ENCODE assay signal across 8 cellular contexts in the genomic region with DNA sequence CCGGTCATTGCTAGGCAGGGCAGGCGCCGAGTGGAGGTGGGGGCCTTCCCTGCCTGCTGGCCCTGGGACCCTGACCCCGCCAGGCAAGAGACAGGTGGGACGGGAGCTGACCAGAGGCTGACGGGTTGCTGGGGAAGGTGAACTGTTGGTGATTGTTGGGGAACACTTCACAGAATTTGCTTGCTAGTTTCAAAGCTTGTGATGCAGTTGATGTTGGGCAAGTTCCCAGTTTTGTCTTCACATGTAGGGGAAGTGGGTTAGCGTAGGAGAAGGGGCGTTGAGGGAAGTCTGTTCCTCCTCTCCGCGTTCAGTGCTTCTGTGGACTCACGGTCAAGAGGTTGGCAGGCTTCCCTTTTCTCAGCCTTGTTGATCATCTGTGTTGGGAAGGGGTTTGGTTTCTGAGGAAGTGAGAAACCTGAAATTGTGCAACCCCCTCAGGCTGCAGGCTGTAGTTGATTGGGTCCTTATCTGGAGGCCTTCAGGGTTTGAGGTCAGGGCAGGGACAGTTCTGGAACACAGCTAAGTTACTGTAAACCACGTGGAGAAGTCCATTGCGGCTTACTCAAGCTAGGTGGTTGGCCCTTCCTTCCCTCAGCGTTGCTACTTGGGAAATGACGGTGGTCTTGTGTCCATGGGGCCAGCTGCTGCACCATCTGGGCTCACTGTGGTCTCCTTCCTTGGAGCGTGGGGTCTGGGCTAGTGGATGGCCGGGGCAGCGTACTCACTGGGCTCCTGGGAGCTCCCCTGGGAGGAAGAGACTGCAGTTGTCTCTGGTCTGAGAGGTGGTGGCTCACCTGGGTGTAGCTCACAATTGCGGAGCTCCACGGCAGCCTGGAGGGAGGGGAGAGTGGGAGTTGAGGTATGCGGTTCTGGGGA. TPM values are rescaled to one million over a fixed set of nuclear protein-coding genes. Genes with fewer than 3 reads are reported as not detected.
A peak's percentile ranks its signal among the peaks of the same experiment; 100 is the strongest.
DNase-seq lines count a peak whose midpoint lies in the region; ATAC-seq and TF ChIP-seq lines count a peak whose summit lies in the region.

No MANE protein-coding gene starts in this region.

- 60% methylated on average over 21 of the region's 21 CpGs for WGBS in right cardiac atrium
- 49 to 69% methylated on average over 21 of the region's 21 CpGs for WGBS in sigmoid colon, 2 donors

- peaks cover 44% of the 10 kb centered on the region for H3K4me1 Mint-ChIP-seq in GM23338
- H3K4me1 Mint-ChIP-seq in activated naive CD8-positive, alpha-beta T cell treated with anti-CD3 and anti-CD28 coated beads, Interleukin-2, amount 10 ng/mL, durations not matched to agents 7 days and 5 days = peaks cover 64% of the 10 kb centered on the region

- POLR2A ChIA-PET in activated naive CD8-positive, alpha-beta T cell treated with anti-CD3 and anti-CD28 coated beads, Interleukin-2, amount 10 ng/mL, durations not matched to agents 7 days and 5 days (lab: Charles Lee) = interaction anchor here (0.7 to 3.7 kb wide), 4 partner anchors 16 to 93 kb away, joined by 3 to 18 read pairs (median 5); a partner anchor contains a TSS

- peak; percentile 43 for DNase-seq in DMS 273 treated with DMSO at 0.1 percent for 48 hours (lab: John Stamatoyannopoulos, UW)
- DNase-seq in GM23338 (ENCODE audit: low spot score) = no peak
- DNase-seq in NOMO-1 treated with DMSO at 0.1 percent for 48 hours (lab: John Stamatoyannopoulos, UW; ENCODE audit: unreplicated experiment) = peak; percentile 100
- no peak for DNase-seq in activated naive CD8-positive, alpha-beta T cell treated with anti-CD3 and anti-CD28 coated beads, Interleukin-2, amount 10 ng/mL, durations not matched to agents 7 days and 5 days
- peak; percentile 72 to 80 (median 74) for DNase-seq in right cardiac atrium
- peak; percentile 89 for DNase-seq in sigmoid colon
- DNase-seq in NCI-H510A (lab: John Stamatoyannopoulos, UW) = no peak
- no peak for DNase-seq in GM19238 (ENCODE audit: insufficient read length, low spot score)

- peaks cover 24% of the 10 kb centered on the region for H3K4me1 ChIP-seq in GM23338 (ENCODE audit: insufficient read depth)
- peaks cover 20% of the 10 kb centered on the region for H3K4me1 ChIP-seq in right cardiac atrium (ENCODE audit: control insufficient read depth, insufficient read depth, low read length)
- peaks cover 0 to 72% (median 58%) of the 10 kb centered on the region in 4 donors for H3K4me1 ChIP-seq in sigmoid colon

- H3K27ac ChIP-seq in GM23338 (ENCODE audit: low read depth) (peak overlapping the region; percentile 94), right cardiac atrium (ENCODE audit: low read length) (peak overlapping the region; percentile 57), sigmoid colon (peak overlapping the region; percentile 65 to 76 (median 76))

- peak in 2 of 4 donors; percentile 28 to 68 for TF ChIP-seq EP300 in sigmoid colon (IDR thresholded peaks at IDR 0.05)

- no peaks in the 10 kb centered on the region for H3K9me2 ChIP-seq in GM23338 (ENCODE audit: insufficient read depth)

- peaks cover 1% of the 10 kb centered on the region; the same call in 1 of the 3 replicates for H3K9me3 Mint-ChIP-seq in GM23338
- H3K9me3 Mint-ChIP-seq in activated naive CD8-positive, alpha-beta T cell treated with anti-CD3 and anti-CD28 coated beads, Interleukin-2, amount 10 ng/mL, durations not matched to agents 7 days and 5 days = no peaks in the 10 kb centered on the region

- H3K36me3 Mint-ChIP-seq in GM23338 (ENCODE audit: low read depth) = peaks cover 68% of the 10 kb centered on the region
- peaks cover 41% of the 10 kb centered on the region for H3K36me3 Mint-ChIP-seq in activated naive CD8-positive, alpha-beta T cell treated with anti-CD3 and anti-CD28 coated beads, Interleukin-2, amount 10 ng/mL, durations not matched to agents 7 days and 5 days

- peaks cover 38% of the 10 kb centered on the region for H3K79me2 ChIP-seq in GM23338 (replicated peaks; ENCODE audit: insufficient read depth)

- peaks cover 58% of the 10 kb centered on the region for H3K27me3 Mint-ChIP-seq in GM23338 (ENCODE audit: insufficient read depth, low read depth, poor library complexity)
- H3K27me3 Mint-ChIP-seq in activated naive CD8-positive, alpha-beta T cell treated with anti-CD3 and anti-CD28 coated beads, Interleukin-2, amount 10 ng/mL, durations not matched to agents 7 days and 5 days = peaks cover 4% of the 10 kb centered on the region

- peak overlapping the region; percentile 83 for H3K27ac Mint-ChIP-seq in GM23338
- H3K27ac Mint-ChIP-seq in activated naive CD8-positive, alpha-beta T cell treated with anti-CD3 and anti-CD28 coated beads, Interleukin-2, amount 10 ng/mL, durations not matched to agents 7 days and 5 days = peak overlapping the region; percentile 19

- H3K4me3 ChIP-seq in GM23338 (no peak overlapping the region), right cardiac atrium (ENCODE audit: low read length) (no peak overlapping the region), sigmoid colon (no peak overlapping the region)

- H3K9me3 ChIP-seq in right cardiac atrium (ENCODE audit: control insufficient read depth, low read length) (no peaks in the 10 kb centered on the region), sigmoid colon (no peaks in the 10 kb centered on the region)

- H4K20me1 ChIP-seq in GM23338 (replicated peaks; ENCODE audit: insufficient read depth) = peaks cover 49% of the 10 kb centered on the region

- no peak overlapping the region; the same call in 1 of the 2 replicates for H3K4me2 ChIP-seq in GM23338

- peak in 1 of 2 donors; percentile 18 for TF ChIP-seq POLR2A in sigmoid colon (IDR thresholded peaks at IDR 0.05)

- TF ChIP-seq CTCF in GM23338 (conservative IDR thresholded peaks at IDR 0.05; ENCODE audit: low read depth in 2 of 2) = no peak
- TF ChIP-seq CTCF in sigmoid colon (IDR thresholded peaks at IDR 0.05) = no peak

- ATAC-seq in GM23338 (peak; percentile 27), right cardiac atrium (peak; percentile 65 to 75)
- ATAC-seq in activated naive CD8-positive, alpha-beta T cell treated with anti-CD3 and anti-CD28 coated beads, Interleukin-2, amount 10 ng/mL, durations not matched to agents 7 days and 5 days (ENCODE audit: low read depth) = no peak

- H2AFZ ChIP-seq in GM23338 = no peak overlapping the region

- H3K36me3 ChIP-seq in GM23338 (ENCODE audit: insufficient read depth) (peaks cover 38% of the 10 kb centered on the region), sigmoid colon (peaks cover 25 to 55% (median 36%) of the 10 kb centered on the region in 4 donors)

- H3K27me3 ChIP-seq in GM23338 (ENCODE audit: insufficient read depth) (no peaks in the 10 kb centered on the region), right cardiac atrium (ENCODE audit: control insufficient read depth, insufficient read depth) (no peaks in the 10 kb centered on the region), sigmoid colon (no peaks in the 10 kb centered on the region)

- H3K4me3 Mint-ChIP-seq in GM23338 = peak overlapping the region; percentile 1; the same call in 1 of the 3 replicates
- H3K4me3 Mint-ChIP-seq in activated naive CD8-positive, alpha-beta T cell treated with anti-CD3 and anti-CD28 coated beads, Interleukin-2, amount 10 ng/mL, durations not matched to agents 7 days and 5 days = peak overlapping the region; percentile 41

- intact Hi-C loops in right cardiac atrium (cut with DNase I) (no loop called here), sigmoid colon (cut with DNase I) (loop anchor here (10.0 kb wide), 1 partner anchor 257 kb away; a partner anchor contains a TSS)

- peaks cover 56% of the 10 kb centered on the region for H3F3A ChIP-seq in GM23338 (replicated peaks; ENCODE audit: low read depth)

TF ChIP-seq in GM23338, 12 proteins besides CTCF, POLR2A, EP300 and RAD21 (continues in another document):
- TF ChIP-seq POLR2AphosphoS5 (IDR thresholded peaks at IDR 0.05; ENCODE audit: low read depth) = peak; percentile 27

RNA-seq across cellular contexts. Expression of a gene that starts 7.5 kb away (rescaled TPM):
- 1,754 and 2,101 TPM in 2 replicates for total RNA-seq in GM23338 (2014; rRNA removed; shearing (Covaris generic))
- 1,060 and 1,149 TPM in 2 replicates for polyA plus RNA-seq in GM23338 (2016; fragmentation: Nextera tagmentation; extraction: Ambion mirVana)
- 1,000 to 10,000 TPM; 1,098 to 1,155 TPM for total RNA-seq in activated naive CD8-positive, alpha-beta T cell treated with anti-CD3 and anti-CD28 coated beads, Interleukin-2, amount 10 ng/mL, durations not matched to agents 7 days and 5 days
- total RNA-seq in right cardiac atrium = 100 to 1,000 TPM; 704 to 879 (median 833) TPM
- 1,572 TPM for polyA plus RNA-seq in right cardiac atrium
- total RNA-seq in sigmoid colon = 1,000 to 10,000 TPM; 2,139 to 2,970 (median 2,693) TPM
- 1,000 to 10,000 TPM; 3,254 to 5,599 (median 3,699) TPM for polyA plus RNA-seq in sigmoid colon

RNA-seq across cellular contexts. Expression of a gene that starts 14.7 kb away (rescaled TPM):
- not detected in 2 replicates for total RNA-seq in GM23338 (2014; rRNA removed; shearing (Covaris generic))
- polyA plus RNA-seq in GM23338 (2016; fragmentation: Nextera tagmentation; extraction: Ambion mirVana) = not detected in 2 replicates
- 1 to 10 TPM in 1 of 2 experiments, under 1 TPM in 1; 0.74 to 1.3 TPM for total RNA-seq in activated naive CD8-positive, alpha-beta T cell treated with anti-CD3 and anti-CD28 coated beads, Interleukin-2, amount 10 ng/mL, durations not matched to agents 7 days and 5 days
- 1 to 10 TPM; 2.5 to 5.7 (median 4.9) TPM for total RNA-seq in right cardiac atrium
- polyA plus RNA-seq in right cardiac atrium = 0.95 TPM
- total RNA-seq in sigmoid colon = 10 to 100 TPM; 12.5 to 19.3 (median 16.8) TPM
- 1 to 10 TPM; 4.2 to 7.2 (median 4.9) TPM for polyA plus RNA-seq in sigmoid colon

RNA-seq across cellular contexts. Expression of a gene that starts 17.0 kb away (rescaled TPM):
- total RNA-seq in GM23338 (2014; rRNA removed; shearing (Covaris generic)) = 51.2 and 53.4 TPM in 2 replicates
- polyA plus RNA-seq in GM23338 (2016; fragmentation: Nextera tagmentation; extraction: Ambion mirVana) = 33.0 and 36.6 TPM in 2 replicates
- total RNA-seq in activated naive CD8-positive, alpha-beta T cell treated with anti-CD3 and anti-CD28 coated beads, Interleukin-2, amount 10 ng/mL, durations not matched to agents 7 days and 5 days = 10 to 100 TPM; 16.3 to 17.4 TPM
- 10 to 100 TPM; 17.6 to 22.1 (median 18.3) TPM for total RNA-seq in right cardiac atrium
- polyA plus RNA-seq in right cardiac atrium = 20.9 TPM
- total RNA-seq in sigmoid colon = 10 to 100 TPM; 41.5 to 80.9 (median 53.2) TPM
- polyA plus RNA-seq in sigmoid colon = 10 to 100 TPM; 47.3 to 61.9 (median 52.5) TPM

RNA-seq across cellular contexts. Expression of a gene that starts 18.8 kb away (rescaled TPM):
- 140 and 184 TPM in 2 replicates for total RNA-seq in GM23338 (2014; rRNA removed; shearing (Covaris generic))
- polyA plus RNA-seq in GM23338 (2016; fragmentation: Nextera tagmentation; extraction: Ambion mirVana) (73.5 and 77.8 TPM in 2 replicates), right cardiac atrium (16.1 TPM), sigmoid colon (10 to 100 TPM; 15.0 to 79.7 (median 16.0) TPM)
- 10 to 100 TPM; 49.0 to 52.2 TPM for total RNA-seq in activated naive CD8-positive, alpha-beta T cell treated with anti-CD3 and anti-CD28 coated beads, Interleukin-2, amount 10 ng/mL, durations not matched to agents 7 days and 5 days
- total RNA-seq in right cardiac atrium (10 to 100 TPM; 18.9 to 23.6 (median 21.4) TPM), sigmoid colon (10 to 100 TPM; 20.1 to 49.7 (median 31.0) TPM)

RNA-seq across cellular contexts. Expression of a gene that starts 34.4 kb away (rescaled TPM):
- not detected in 2 replicates for total RNA-seq in GM23338 (2014; rRNA removed; shearing (Covaris generic))
- polyA plus RNA-seq in GM23338 (2016; fragmentation: Nextera tagmentation; extraction: Ambion mirVana) (not detected in 2 replicates), right cardiac atrium (1.00 TPM), sigmoid colon (1 to 10 TPM; 1.2 to 2.3 (median 1.5) TPM)
- total RNA-seq in activated naive CD8-positive, alpha-beta T cell treated with anti-CD3 and anti-CD28 coated beads, Interleukin-2, amount 10 ng/mL, durations not matched to agents 7 days and 5 days = under 1 TPM; 0.60 to 0.64 TPM
- total RNA-seq in right cardiac atrium (1 to 10 TPM; 1.9 to 3.9 (median 2.5) TPM), sigmoid colon (1 to 10 TPM; 1.8 to 3.2 (median 2.3) TPM)

Comparison
In these comparisons a context has a peak if more than half of its experiments do, and no peak if none do; other contexts are left out.
1. DNase-seq: peak in DMS 273 treated with DMSO at 0.1 percent for 48 hours (single experiment), NOMO-1 treated with DMSO at 0.1 percent for 48 hours (single experiment), right cardiac atrium (3 of 3) and sigmoid colon (single experiment); none in GM23338 (single experiment), activated naive CD8-positive, alpha-beta T cell treated with anti-CD3 and anti-CD28 coated beads, Interleukin-2, amount 10 ng/mL, durations not matched to agents 7 days and 5 days (single experiment), NCI-H510A (single experiment) and GM19238 (single experiment).
2. Peak in every context shown above with its lines, with median percentiles within 50 percentile points of each other: H3K27ac ChIP-seq.